22 cellular contexts compared by ENCODE assay signal in genomic region chr22:22369962-22370265, GRCh38.
A peak's percentile ranks its signal among the peaks of the same experiment; 100 is the strongest.
DNase-seq lines count a peak whose midpoint lies in the region; ATAC-seq, FAIRE-seq and TF ChIP-seq lines count a peak whose summit lies in the region.
"Had no signal": no experiment of that assay in that cellular context is flagged by ENCODE, and none has a peak within 500 bp of the region (broad histone marks: within the 10 kb centered on the region; RNA-seq: fewer than 3 reads in every experiment).

No MANE protein-coding gene starts in this region.

- no peak for TF ChIP-seq POLR2A in GM12891 (IDR thresholded peaks at IDR 0.05; ENCODE audit: low read depth, low read length)

- H3K4me2 ChIP-seq in PC-3 (ENCODE audit: low read length) = no peak overlapping the region

- H3K27ac Mint-ChIP-seq in dendritic cell treated with granulocyte-macrophage colony-stimulating factor and Interleukin-4, amounts not matched to agents 40 ng/mL and 50 ng/mL, for 4 days = peak overlapping the region; percentile 14
- no peak overlapping the region for H3K27ac Mint-ChIP-seq in activated T-cell treated with anti-CD3 and anti-CD28 coated beads, Interleukin-2, amount 50 U/mL, for 72 hours
- H3K27ac Mint-ChIP-seq: activated CD8-positive, alpha-beta memory T cell treated with anti-CD3 and anti-CD28 coated beads, Interleukin-2, amount 10 ng/mL, durations not matched to agents 7 days and 5 days; activated naive CD8-positive, alpha-beta T cell; T-helper 1 cell treated with Interleukin-12 subunit alpha and Interleukin-12 subunit beta and Interleukin-4 antibody, amounts not matched to agents 30 μg/mL and 1 μg/mL, for 36 hours had no signal

- no peak for DNase-seq in GM12891 (ENCODE audit: insufficient read length, low spot score)
- peak; percentile 56 for DNase-seq in NAMALWA (ENCODE audit: low spot score)
- DNase-seq in sciatic nerve (ENCODE audit: low spot score) = no peak
- DNase-seq in PC-3 = no peak
- no peak for DNase-seq in NCI-H2171 treated with DMSO at 0.1 percent for 48 hours (lab: John Stamatoyannopoulos, UW)
- no peak for DNase-seq in activated T-cell treated with anti-CD3 and anti-CD28 coated beads, Interleukin-2, amount 50 U/mL, for 72 hours
- DNase-seq: activated CD4-positive, alpha-beta T cell treated with anti-CD3 and anti-CD28 coated beads for 48 hours; activated CD8-positive, alpha-beta memory T cell treated with anti-CD3 and anti-CD28 coated beads, Interleukin-2, amount 10 ng/mL, durations not matched to agents 7 days and 5 days; GF-D8; NCI-H1436; stimulated activated CD4-positive, alpha-beta T cell treated with anti-CD3 and anti-CD28 coated beads, Interleukin-4, amount 100 ng/mL, for 1 hour had no signal

- TF ChIP-seq CTCF in PC-3 (conservative IDR thresholded peaks at IDR 0.05; ENCODE audit: low read depth, low read length) = no peak

- H3K79me2 ChIP-seq in PC-3 (ENCODE audit: low read length) = no peaks in the 10 kb centered on the region

- H3K27me3 Mint-ChIP-seq in dendritic cell treated with granulocyte-macrophage colony-stimulating factor and Interleukin-4, amounts not matched to agents 40 ng/mL and 50 ng/mL, for 4 days = peaks cover 11% of the 10 kb centered on the region
- H3K27me3 Mint-ChIP-seq in activated T-cell treated with anti-CD3 and anti-CD28 coated beads, Interleukin-2, amount 50 U/mL, for 72 hours (ENCODE audit: low read depth) = peaks cover 35% of the 10 kb centered on the region

- H3K36me3 Mint-ChIP-seq in dendritic cell treated with granulocyte-macrophage colony-stimulating factor and Interleukin-4, amounts not matched to agents 40 ng/mL and 50 ng/mL, for 4 days (ENCODE audit: low read depth) = no peaks in the 10 kb centered on the region
- no peaks in the 10 kb centered on the region for H3K36me3 Mint-ChIP-seq in activated T-cell treated with anti-CD3 and anti-CD28 coated beads, Interleukin-2, amount 50 U/mL, for 72 hours (ENCODE audit: insufficient read depth in 2 of 2)
- H3K36me3 Mint-ChIP-seq: activated CD8-positive, alpha-beta memory T cell treated with anti-CD3 and anti-CD28 coated beads, Interleukin-2, amount 10 ng/mL, durations not matched to agents 7 days and 5 days; activated naive CD8-positive, alpha-beta T cell had no signal

- no peaks in the 10 kb centered on the region for H3K9me3 ChIP-seq in PC-3 (ENCODE audit: low read length)
- H3K9me3 ChIP-seq: neutrophil, SJSA1, spleen, thyroid gland had no signal

- no peaks in the 10 kb centered on the region for H4K20me1 ChIP-seq in PC-3 (ENCODE audit: low read length)

- H2AFZ ChIP-seq in PC-3 (ENCODE audit: low read length) = no peak overlapping the region

- H3K4me1 ChIP-seq in PC-3 (ENCODE audit: insufficient read depth, low read length) = no peaks in the 10 kb centered on the region
- H3K4me1 ChIP-seq: SJSA1, thyroid gland had no signal

- no peaks in the 10 kb centered on the region for H3F3A ChIP-seq in PC-3 (ENCODE audit: low read length, unreplicated experiment)

- CTCF ChIA-PET in PC-3 (lab: Charles Lee) = no interaction called here

- H3K9me2 ChIP-seq in PC-3 (replicated peaks; ENCODE audit: low read length) = no peaks in the 10 kb centered on the region

- intact Hi-C loops in dendritic cell treated with granulocyte-macrophage colony-stimulating factor and Interleukin-4, amounts not matched to agents 40 ng/mL and 50 ng/mL, for 4 days (cut with micrococcal nuclease) = no loop called here
- intact Hi-C loops in sciatic nerve (cut with DNase I) (no loop called here), PC-3 (cut with micrococcal nuclease) (no loop called here)

- no peak overlapping the region for H3K9ac ChIP-seq in PC-3 (ENCODE audit: low read length)

- H3K4me1 Mint-ChIP-seq in dendritic cell treated with granulocyte-macrophage colony-stimulating factor and Interleukin-4, amounts not matched to agents 40 ng/mL and 50 ng/mL, for 4 days (ENCODE audit: low read depth) = peaks cover 18% of the 10 kb centered on the region
- H3K4me1 Mint-ChIP-seq in activated T-cell treated with anti-CD3 and anti-CD28 coated beads, Interleukin-2, amount 50 U/mL, for 72 hours (ENCODE audit: low read depth) = no peaks in the 10 kb centered on the region
- H3K4me1 Mint-ChIP-seq: activated CD8-positive, alpha-beta memory T cell treated with anti-CD3 and anti-CD28 coated beads, Interleukin-2, amount 10 ng/mL, durations not matched to agents 7 days and 5 days; central memory CD8-positive, alpha-beta T cell had no signal

- POLR2A ChIA-PET in PC-3 (lab: Charles Lee; ENCODE audit: unreplicated experiment) = no interaction called here

- H3K4me3 ChIP-seq in PC-3 (ENCODE audit: low read length) = no peak overlapping the region
- H3K4me3 ChIP-seq: lung, SJSA1, spleen, thyroid gland had no signal

- H3K9me3 Mint-ChIP-seq in dendritic cell treated with granulocyte-macrophage colony-stimulating factor and Interleukin-4, amounts not matched to agents 40 ng/mL and 50 ng/mL, for 4 days = no peaks in the 10 kb centered on the region
- no peaks in the 10 kb centered on the region for H3K9me3 Mint-ChIP-seq in activated T-cell treated with anti-CD3 and anti-CD28 coated beads, Interleukin-2, amount 50 U/mL, for 72 hours
- H3K9me3 Mint-ChIP-seq: central memory CD8-positive, alpha-beta T cell; T-helper 1 cell treated with Interleukin-12 subunit alpha and Interleukin-12 subunit beta and Interleukin-4 antibody, amounts not matched to agents 30 μg/mL and 1 μg/mL, for 36 hours had no signal

- peaks cover 37% of the 10 kb centered on the region for H3K27me3 ChIP-seq in PC-3 (ENCODE audit: low read length)
- H3K27me3 ChIP-seq: spleen, thyroid gland had no signal

- FAIRE-seq in GM12891 (lab: Jason Lieb, UNC) = peak; percentile 73
- FAIRE-seq: H1, islet of Langerhans had no signal

- BruUV-seq in PC-3 (replicated peaks; lab: Mats Ljungman, UMichigan) = no TSS peak

- peak; percentile 54 for ATAC-seq in sciatic nerve
- no peak for ATAC-seq in PC-3
- no peak for ATAC-seq in activated T-cell treated with anti-CD3 and anti-CD28 coated beads, Interleukin-2, amount 50 U/mL, for 72 hours (replicated peaks in 1 of 2)
- ATAC-seq: activated CD8-positive, alpha-beta memory T cell treated with anti-CD3 and anti-CD28 coated beads, Interleukin-2, amount 10 ng/mL, durations not matched to agents 7 days and 5 days had no signal

- no peak overlapping the region for H3K27ac ChIP-seq in PC-3 (ENCODE audit: low read length)
- H3K27ac ChIP-seq: neutrophil, SJSA1, thyroid gland had no signal

- no peaks in the 10 kb centered on the region for H3K36me3 ChIP-seq in PC-3 (ENCODE audit: low read depth, low read length)
- H3K36me3 ChIP-seq: neutrophil, SJSA1, spleen, thyroid gland had no signal

- no peak overlapping the region for H3K4me3 Mint-ChIP-seq in dendritic cell treated with granulocyte-macrophage colony-stimulating factor and Interleukin-4, amounts not matched to agents 40 ng/mL and 50 ng/mL, for 4 days
- no peak overlapping the region for H3K4me3 Mint-ChIP-seq in activated T-cell treated with anti-CD3 and anti-CD28 coated beads, Interleukin-2, amount 50 U/mL, for 72 hours
- H3K4me3 Mint-ChIP-seq: activated CD8-positive, alpha-beta memory T cell treated with anti-CD3 and anti-CD28 coated beads, Interleukin-2, amount 10 ng/mL, durations not matched to agents 7 days and 5 days; activated naive CD8-positive, alpha-beta T cell; central memory CD8-positive, alpha-beta T cell; T-helper 1 cell treated with Interleukin-12 subunit alpha and Interleukin-12 subunit beta and Interleukin-4 antibody, amounts not matched to agents 30 μg/mL and 1 μg/mL, for 36 hours had no signal

TF ChIP-seq in GM12891, 5 proteins besides CTCF, POLR2A, EP300 and RAD21:
- TF ChIP-seq SPI1 (IDR thresholded peaks at IDR 0.05; ENCODE audit: low read depth, low read length) (no peak), POLR2AphosphoS5 (IDR thresholded peaks at IDR 0.05; ENCODE audit: low read depth, low read length) (no peak), POU2F2 (IDR thresholded peaks at IDR 0.05; ENCODE audit: low read depth, low read length) (no peak), PAX5 (IDR thresholded peaks at IDR 0.05; ENCODE audit: insufficient read depth, low read length, severe bottlenecking) (no peak), TAF1 (IDR thresholded peaks at IDR 0.05; ENCODE audit: low read depth, low read length) (no peak)
TF ChIP-seq in GM12891: peak in this region for 0.
